39 cellular contexts compared by ENCODE assay signal in genomic region chr2:114919985-114920384, GRCh38.
"Had no signal": no experiment of that assay in that cellular context is flagged by ENCODE, and none has a peak within 500 bp of the region (broad histone marks: within the 10 kb centered on the region; RNA-seq: fewer than 3 reads in every experiment).

No MANE protein-coding gene starts in this region.

- H3K27me3 ChIP-seq: adrenal gland, ascending aorta, body of pancreas, brain microvascular endothelial cell, breast epithelium, cardiac muscle cell had no signal

- H3K27me3 Mint-ChIP-seq: activated naive CD4-positive, alpha-beta T cell treated with anti-CD3 and anti-CD28 coated beads, Interleukin-2, amount 10 ng/mL, durations not matched to agents 7 days and 5 days; activated naive CD4-positive, alpha-beta T cell treated with anti-CD3 and anti-CD28 coated beads, Interleukin-2, amount 50 U/mL, for 24 hours; activated naive CD8-positive, alpha-beta T cell; activated naive CD8-positive, alpha-beta T cell treated with anti-CD3 and anti-CD28 coated beads for 36 hours; activated naive CD8-positive, alpha-beta T cell treated with anti-CD3 and anti-CD28 coated beads, Interleukin-2, amount 10 ng/mL, durations not matched to agents 7 days and 5 days; activated naive CD8-positive, alpha-beta T cell treated with anti-CD3 and anti-CD28 coated beads, Interleukin-2, amount 50 U/mL, for 24 hours; activated T-helper 17 cell treated with anti-CD3 and anti-CD28 coated beads, Interleukin-2, amount 50 U/mL, for 72 hours; central memory CD8-positive, alpha-beta T cell had no signal

- H3K9me3 ChIP-seq: adrenal gland, ascending aorta, body of pancreas had no signal

- ATAC-seq: activated naive CD4-positive, alpha-beta T cell treated with anti-CD3 and anti-CD28 coated beads, Interleukin-2, amount 50 U/mL, for 72 hours; activated naive CD8-positive, alpha-beta T cell treated with anti-CD3 and anti-CD28 coated beads, Interleukin-2, amount 50 U/mL, for 24 hours; activated T-cell treated with anti-CD3 and anti-CD28 coated beads, Interleukin-2, amount 50 U/mL, for 4 hours; activated T-cell treated with anti-CD3 and anti-CD28 coated beads, Interleukin-2, amount 50 U/mL, for 72 hours; activated T-helper 17 cell treated with anti-CD3 and anti-CD28 coated beads, Interleukin-2, amount 50 U/mL, for 72 hours; body of pancreas had no signal

- DNase-seq: activated effector memory CD4-positive, alpha-beta T cell treated with anti-CD3 and anti-CD28 coated beads, Interleukin-2, amount 50 U/mL, for 16 hours; activated effector memory CD4-positive, alpha-beta T cell treated with Interleukin-2 at 50 U/mL for 16 hours; activated gamma-delta T cell; activated gamma-delta T cell treated with Interleukin-2 at 50 U/mL for 16 hours; activated naive CD4-positive, alpha-beta T cell; activated naive CD4-positive, alpha-beta T cell treated with anti-CD3 and anti-CD28 coated beads for 36 hours; activated naive CD4-positive, alpha-beta T cell treated with anti-CD3 and anti-CD28 coated beads, Interleukin-2, amount 10 ng/mL, durations not matched to agents 7 days and 5 days; activated naive CD4-positive, alpha-beta T cell treated with anti-CD3 and anti-CD28 coated beads, Interleukin-2, amount 50 U/mL, for 16 hours; activated naive CD4-positive, alpha-beta T cell treated with Interleukin-2 at 50 U/mL for 16 hours; activated naive CD8-positive, alpha-beta T cell treated with anti-CD3 and anti-CD28 coated beads for 36 hours; activated naive CD8-positive, alpha-beta T cell treated with anti-CD3 and anti-CD28 coated beads, Interleukin-2, amount 10 ng/mL, durations not matched to agents 7 days and 5 days; activated naive CD8-positive, alpha-beta T cell treated with anti-CD3 and anti-CD28 coated beads, Interleukin-2, amount 50 U/mL, for 24 hours; activated T-cell treated with anti-CD3 and anti-CD28 coated beads, Interleukin-2, amount 50 U/mL, for 4 hours; activated T-cell treated with anti-CD3 and anti-CD28 coated beads, Interleukin-2, amount 50 U/mL, for 48 hours; activated T-cell treated with anti-CD3 and anti-CD28 coated beads, Interleukin-2, amount 50 U/mL, for 72 hours; adrenal gland; amniotic stem cell; amygdala; anterior cingulate cortex; aorta; body of pancreas; brain microvascular endothelial cell; caudate nucleus; central memory CD4-positive, alpha-beta T cell; cerebellar nuclear complex had no signal

- H3K4me1 ChIP-seq: adrenal gland, ascending aorta, body of pancreas, breast epithelium had no signal

- H3K36me3 ChIP-seq: adrenal gland, ascending aorta, brain microvascular endothelial cell, breast epithelium, cardiac muscle cell had no signal

- H3K36me3 Mint-ChIP-seq: activated naive CD4-positive, alpha-beta T cell treated with anti-CD3 and anti-CD28 coated beads, Interleukin-2, amount 10 ng/mL, durations not matched to agents 7 days and 5 days; activated naive CD4-positive, alpha-beta T cell treated with anti-CD3 and anti-CD28 coated beads, Interleukin-2, amount 50 U/mL, for 24 hours; activated naive CD4-positive, alpha-beta T cell treated with anti-CD3 and anti-CD28 coated beads, Interleukin-2, amount 50 U/mL, for 72 hours; activated naive CD8-positive, alpha-beta T cell; activated naive CD8-positive, alpha-beta T cell treated with anti-CD3 and anti-CD28 coated beads for 36 hours; activated naive CD8-positive, alpha-beta T cell treated with anti-CD3 and anti-CD28 coated beads, Interleukin-2, amount 10 ng/mL, durations not matched to agents 7 days and 5 days; brain had no signal

- H3K4me3 ChIP-seq: adrenal gland, ascending aorta, body of pancreas, breast epithelium, cardiac muscle cell had no signal

- H3K4me1 Mint-ChIP-seq: activated naive CD4-positive, alpha-beta T cell treated with anti-CD3 and anti-CD28 coated beads, Interleukin-2, amount 10 ng/mL, durations not matched to agents 7 days and 5 days; activated naive CD4-positive, alpha-beta T cell treated with anti-CD3 and anti-CD28 coated beads, Interleukin-2, amount 50 U/mL, for 24 hours; activated naive CD8-positive, alpha-beta T cell treated with anti-CD3 and anti-CD28 coated beads for 36 hours; activated naive CD8-positive, alpha-beta T cell treated with anti-CD3 and anti-CD28 coated beads, Interleukin-2, amount 10 ng/mL, durations not matched to agents 7 days and 5 days; activated naive CD8-positive, alpha-beta T cell treated with anti-CD3 and anti-CD28 coated beads, Interleukin-2, amount 50 U/mL, for 24 hours; activated T-helper 17 cell treated with anti-CD3 and anti-CD28 coated beads, Interleukin-2, amount 50 U/mL, for 72 hours; brain; central memory CD8-positive, alpha-beta T cell had no signal

- H3K27ac ChIP-seq: adrenal gland, ascending aorta, body of pancreas, brain microvascular endothelial cell, breast epithelium, cardiac muscle cell had no signal

- FAIRE-seq: astrocyte, bronchial epithelial cell, colon had no signal

- H3K4me3 Mint-ChIP-seq: activated naive CD4-positive, alpha-beta T cell treated with anti-CD3 and anti-CD28 coated beads for 36 hours; activated naive CD4-positive, alpha-beta T cell treated with anti-CD3 and anti-CD28 coated beads, Interleukin-2, amount 10 ng/mL, durations not matched to agents 7 days and 5 days; activated naive CD4-positive, alpha-beta T cell treated with anti-CD3 and anti-CD28 coated beads, Interleukin-2, amount 50 U/mL, for 24 hours; activated naive CD8-positive, alpha-beta T cell; activated naive CD8-positive, alpha-beta T cell treated with anti-CD3 and anti-CD28 coated beads for 36 hours; activated naive CD8-positive, alpha-beta T cell treated with anti-CD3 and anti-CD28 coated beads, Interleukin-2, amount 10 ng/mL, durations not matched to agents 7 days and 5 days; activated naive CD8-positive, alpha-beta T cell treated with anti-CD3 and anti-CD28 coated beads, Interleukin-2, amount 50 U/mL, for 24 hours; activated T-cell treated with anti-CD3 and anti-CD28 coated beads, Interleukin-2, amount 50 U/mL, for 4 hours; activated T-cell treated with anti-CD3 and anti-CD28 coated beads, Interleukin-2, amount 50 U/mL, for 72 hours; activated T-helper 1 cell treated with anti-CD3 and anti-CD28 coated beads, Interleukin-12 subunit alpha, Interleukin-12 subunit beta, Interleukin-2, Interleukin-4 antibody, amounts not matched to agents 30 ng/mL and 10 ng/mL and 1 ng/mL, durations not matched to agents 14 hours and 24 hours and 36 hours; activated T-helper 17 cell treated with anti-CD3 and anti-CD28 coated beads, Interleukin-2, amount 50 U/mL, for 72 hours; brain; central memory CD8-positive, alpha-beta T cell had no signal

- H3K27ac Mint-ChIP-seq: activated naive CD4-positive, alpha-beta T cell treated with anti-CD3 and anti-CD28 coated beads for 36 hours; activated naive CD4-positive, alpha-beta T cell treated with anti-CD3 and anti-CD28 coated beads, Interleukin-2, amount 10 ng/mL, durations not matched to agents 7 days and 5 days; activated naive CD4-positive, alpha-beta T cell treated with anti-CD3 and anti-CD28 coated beads, Interleukin-2, amount 50 U/mL, for 24 hours; activated naive CD4-positive, alpha-beta T cell treated with anti-CD3 and anti-CD28 coated beads, Interleukin-2, amount 50 U/mL, for 72 hours; activated naive CD8-positive, alpha-beta T cell; activated naive CD8-positive, alpha-beta T cell treated with anti-CD3 and anti-CD28 coated beads for 36 hours; activated naive CD8-positive, alpha-beta T cell treated with anti-CD3 and anti-CD28 coated beads, Interleukin-2, amount 10 ng/mL, durations not matched to agents 7 days and 5 days; activated naive CD8-positive, alpha-beta T cell treated with anti-CD3 and anti-CD28 coated beads, Interleukin-2, amount 50 U/mL, for 24 hours; activated T-cell treated with anti-CD3 and anti-CD28 coated beads, Interleukin-2, amount 50 U/mL, for 72 hours; activated T-helper 1 cell treated with anti-CD3 and anti-CD28 coated beads, Interleukin-12 subunit alpha, Interleukin-12 subunit beta, Interleukin-2, Interleukin-4 antibody, amounts not matched to agents 30 ng/mL and 10 ng/mL and 1 ng/mL, durations not matched to agents 14 hours and 24 hours and 36 hours; activated T-helper 17 cell treated with anti-CD3 and anti-CD28 coated beads, Interleukin-2, amount 50 U/mL, for 72 hours; activated T-helper 2 cell treated with anti-CD3 and anti-CD28 coated beads, Interferon-gamma antibody, Interleukin-2, Interleukin-4, amounts not matched to agents 10 μg/mL and 5 μg/mL and 100 μg/mL, durations not matched to agents 14 hours and 24 hours and 36 hours; brain had no signal

- H3K9me3 Mint-ChIP-seq: activated naive CD8-positive, alpha-beta T cell treated with anti-CD3 and anti-CD28 coated beads for 36 hours; activated naive CD8-positive, alpha-beta T cell treated with anti-CD3 and anti-CD28 coated beads, Interleukin-2, amount 10 ng/mL, durations not matched to agents 7 days and 5 days had no signal
